ENCODE assay signal across 19 cellular contexts in genomic region chr3:106745344-106746168, GRCh38.
A peak's percentile ranks its signal among the peaks of the same experiment; 100 is the strongest.
DNase-seq lines count a peak whose midpoint lies in the region; ATAC-seq, FAIRE-seq and TF ChIP-seq lines count a peak whose summit lies in the region.
"Had no signal": no experiment of that assay in that cellular context is flagged by ENCODE, and none has a peak within 500 bp of the region (broad histone marks: within the 10 kb centered on the region; RNA-seq: fewer than 3 reads in every experiment).

No MANE protein-coding gene starts in this region.

- no peak for DNase-seq in Calu3
- peak; percentile 10 for DNase-seq in OCI-M1 (lab: John Stamatoyannopoulos, UW)
- no peak for DNase-seq in H1 (ENCODE audit: low read depth in 1 of 2, low spot score in 2 of 2)
- no peak for DNase-seq in NCI-H345 (lab: John Stamatoyannopoulos, UW)
- DNase-seq in retina = no peak
- no peak for DNase-seq in ACHN
- DNase-seq: activated CD4-positive, alpha-beta T cell treated with anti-CD3 and anti-CD28 coated beads, Interleukin-2, amount 50 U/mL, for 1 hour; aorta; foreskin melanocyte; kidney; NCI-H510A; psoas muscle; stimulated activated CD4-positive, alpha-beta T cell treated with anti-CD3 and anti-CD28 coated beads, Interleukin-2, amount 100 ng/mL, for 48 hours; T-helper 17 cell; upper lobe of right lung had no signal

- no peak overlapping the region for H4K8ac ChIP-seq in H1 (ENCODE audit: extremely low read depth, insufficient read depth, low read length)

- no peaks in the 10 kb centered on the region for H3K36me3 ChIP-seq in H1 (ENCODE audit: control insufficient read depth in 2 of 4, insufficient read depth in 4 of 4, low read length in 3 of 4)
- H3K36me3 ChIP-seq in mesodermal cell (ENCODE audit: control insufficient read depth, insufficient read depth, low read length) = no peaks in the 10 kb centered on the region
- H3K36me3 ChIP-seq: upper lobe of right lung had no signal

- CTCF ChIA-PET in Calu3 (lab: Charles Lee) (interaction anchor here (0.5 to 1.1 kb wide), 2 partner anchors 19 to 97 kb away, joined by 3 to 5 read pairs; no protein-coding TSS in a partner anchor), H1 (lab: Charles Lee; ENCODE audit: partially characterized antibody) (no interaction called here)

- intact Hi-C loops in Calu3 (cut with micrococcal nuclease; ENCODE audit: unreplicated experiment) = no loop called here

- H3K18ac ChIP-seq in H1 (ENCODE audit: extremely low read depth, low read length) = no peak overlapping the region

- H3K4me2 ChIP-seq in H1 (ENCODE audit: insufficient read depth in 1 of 2, low read depth in 2 of 2, low read length in 2 of 2) = no peak overlapping the region

- POLR2A ChIA-PET in H1 (lab: Charles Lee; ENCODE audit: partially characterized antibody) = no interaction called here

- no peaks in the 10 kb centered on the region for H3K23me2 ChIP-seq in H1 (ENCODE audit: low read depth, low read length)

- TF ChIP-seq CTCF in Calu3 (IDR thresholded peaks at IDR 0.05; ENCODE audit: unreplicated experiment) (no peak), H1 (IDR thresholded peaks at IDR 0.05; ENCODE audit: control extremely low read depth in 1 of 3, insufficient read depth in 1 of 3, low read depth in 1 of 3, low read length in 3 of 3) (no peak)

- H4K20me1 ChIP-seq in H1 (replicated peaks in 1 of 2; ENCODE audit: control insufficient read depth in 1 of 2, insufficient read depth in 2 of 2, low read length in 2 of 2) = no peaks in the 10 kb centered on the region

- H3K23ac ChIP-seq in H1 (ENCODE audit: insufficient read length) = no peak overlapping the region

- TF ChIP-seq EP300 in H1 (IDR thresholded peaks at IDR 0.05; ENCODE audit: borderline replicate concordance in 1 of 2, low read depth in 2 of 2, low read length in 2 of 2) = no peak

- H3K36me3 Mint-ChIP-seq in Calu3 (ENCODE audit: insufficient read depth, unreplicated experiment) = no peaks in the 10 kb centered on the region

- H3K4me3 Mint-ChIP-seq in Calu3 (ENCODE audit: low read depth, unreplicated experiment) = no peak overlapping the region
- H3K4me3 Mint-ChIP-seq: activated T-helper 17 cell treated with anti-CD3 and anti-CD28 coated beads, Interleukin-2, amount 50 U/mL, for 72 hours; T-helper 17 cell had no signal

- no peak overlapping the region for H3K14ac ChIP-seq in H1 (ENCODE audit: insufficient read length)

- H3K27ac ChIP-seq in H1 (ENCODE audit: low read depth, low read length) = no peak overlapping the region
- H3K27ac ChIP-seq in mesodermal cell (ENCODE audit: low read depth, low read length, severe bottlenecking) = peak overlapping the region; percentile 12
- H3K27ac ChIP-seq: psoas muscle, upper lobe of right lung had no signal

- H3K27me3 Mint-ChIP-seq in Calu3 (ENCODE audit: unreplicated experiment) = no peaks in the 10 kb centered on the region

- no peak overlapping the region for H2AK5ac ChIP-seq in H1 (ENCODE audit: low read depth, low read length)

- no peaks in the 10 kb centered on the region for H3K79me1 ChIP-seq in H1 (ENCODE audit: low read depth, low read length)

- FAIRE-seq in H1 (lab: Jason Lieb, UNC) = peak; percentile 32

- H2BK5ac ChIP-seq in H1 (ENCODE audit: low read depth, low read length) = no peak overlapping the region

- no peak for TF ChIP-seq POLR2A in H1 (IDR thresholded peaks at IDR 0.05; ENCODE audit: control extremely low read depth in 1 of 2, low read depth in 2 of 2, low read length in 2 of 2)

- H2AFZ ChIP-seq in H1 (ENCODE audit: low read length) = no peak overlapping the region

- no peak overlapping the region for H3K9ac ChIP-seq in H1 (replicated peaks in 1 of 4; ENCODE audit: extremely low read depth in 1 of 4, low read depth in 3 of 4, low read length in 3 of 4)

- H3K56ac ChIP-seq in H1 (replicated peaks; ENCODE audit: insufficient read length, low read depth, low read length) = no peak overlapping the region

- no peak overlapping the region for H4K91ac ChIP-seq in H1 (replicated peaks; ENCODE audit: insufficient read length, low read length)

- H3K4me1 ChIP-seq in H1 (replicated peaks in 1 of 4; ENCODE audit: control insufficient read depth in 3 of 4, insufficient read depth in 4 of 4, low read length in 3 of 4) (peaks cover 0 to 2% (median under 1%) of the 10 kb centered on the region in 4 experiments; a peak in 2 of 7 replicates), mesodermal cell (ENCODE audit: control insufficient read depth, insufficient read depth, low read length, poor library complexity, severe bottlenecking) (no peaks in the 10 kb centered on the region)
- H3K4me1 ChIP-seq: psoas muscle, upper lobe of right lung had no signal

- peaks cover 6% of the 10 kb centered on the region for H3K9me3 Mint-ChIP-seq in Calu3 (ENCODE audit: low read depth, unreplicated experiment)
- H3K9me3 Mint-ChIP-seq: activated T-helper 17 cell treated with anti-CD3 and anti-CD28 coated beads, Interleukin-2, amount 50 U/mL, for 72 hours had no signal

- no peak overlapping the region for H2BK20ac ChIP-seq in H1 (ENCODE audit: low read length)

- no peaks in the 10 kb centered on the region for H3K27me3 ChIP-seq in H1 (replicated peaks in 1 of 4; ENCODE audit: control insufficient read depth in 3 of 4, extremely low read depth in 1 of 4, insufficient read depth in 3 of 4, low read length in 3 of 4)
- H3K27me3 ChIP-seq: upper lobe of right lung had no signal

- no peak overlapping the region for H2BK120ac ChIP-seq in H1 (replicated peaks; ENCODE audit: low read depth, low read length)

- H2BK12ac ChIP-seq in H1 (ENCODE audit: low read depth, low read length) = no peak overlapping the region

- no peak overlapping the region for H2BK15ac ChIP-seq in H1 (ENCODE audit: low read length)

- in situ Hi-C loops in ACHN (cut with HindIII; ENCODE audit: low pct_ligation_motif_present, low pct_unique_long_range_greater_than_20kb, low sequenced_read_pairs) = no loop called here

- peak overlapping the region; percentile 75 for H3K27ac Mint-ChIP-seq in Calu3 (ENCODE audit: unreplicated experiment)
- H3K27ac Mint-ChIP-seq: activated T-helper 17 cell treated with anti-CD3 and anti-CD28 coated beads, Interleukin-2, amount 50 U/mL, for 72 hours; T-helper 17 cell had no signal

- H3K4me1 Mint-ChIP-seq in Calu3 (ENCODE audit: low read depth, unreplicated experiment) = peaks cover 16% of the 10 kb centered on the region
- H3K4me1 Mint-ChIP-seq: activated T-helper 17 cell treated with anti-CD3 and anti-CD28 coated beads, Interleukin-2, amount 50 U/mL, for 72 hours; T-helper 17 cell had no signal

- ATAC-seq in GM21381 (IDR thresholded peaks at IDR 0.05; ENCODE audit: unreplicated experiment) = no peak
- ATAC-seq: activated T-helper 17 cell treated with anti-CD3 and anti-CD28 coated beads, Interleukin-2, amount 50 U/mL, for 72 hours; Panc1; psoas muscle; T-helper 17 cell; upper lobe of right lung had no signal

- H3K4me3 ChIP-seq in H1 (ENCODE audit: extremely low read depth in 1 of 4, insufficient read depth in 2 of 4, low read depth in 3 of 4, low read length in 4 of 4) (no peak overlapping the region), mesodermal cell (ENCODE audit: extremely low read depth, insufficient read depth, low read length, poor library complexity, severe bottlenecking) (no peak overlapping the region)
- H3K4me3 ChIP-seq: psoas muscle, upper lobe of right lung had no signal

- no peaks in the 10 kb centered on the region for H3K79me2 ChIP-seq in H1 (ENCODE audit: control insufficient read depth in 1 of 2, insufficient read depth in 2 of 2, low read length in 2 of 2)

- no TSS peak for BruUV-seq in Calu3 (replicated peaks; lab: Mats Ljungman, UMichigan)

- H3K9me3 ChIP-seq in H1 (ENCODE audit: insufficient read depth in 2 of 2, low read depth in 1 of 2, low read length in 1 of 2) = no peaks in the 10 kb centered on the region
- H3K9me3 ChIP-seq in mesodermal cell (ENCODE audit: control insufficient read depth, low read length) = no peaks in the 10 kb centered on the region
- H3K9me3 ChIP-seq: psoas muscle, upper lobe of right lung had no signal

- H3K4ac ChIP-seq in H1 (replicated peaks; ENCODE audit: insufficient read length, low read depth, low read length) = no peak overlapping the region

- 95 to 100% methylated on average over 2 to 7 of the region's 7 CpGs for WGBS in H1 (ENCODE audit: extremely low coverage in 1 of 2, insufficient coverage in 1 of 2, insufficient read length in 1 of 2, insufficient replicate concordance in 2 of 2, low coverage in 1 of 2, low lambda C conversion rate in 2 of 2, missing lambda C conversion rate in 1 of 2), 2 experiments
- WGBS in mesodermal cell (ENCODE audit: insufficient coverage in 2 of 2), 2 experiments = 97 to 100% methylated on average over 2 to 4 of the region's 7 CpGs

- H4K5ac ChIP-seq in H1 (ENCODE audit: insufficient read length, low read depth, low read length) = no peak overlapping the region

- TF ChIP-seq RAD21 in H1 (IDR thresholded peaks at IDR 0.05 in 1 of 2, conservative IDR thresholded peaks at IDR 0.05 in 1 of 2; ENCODE audit: low read depth in 2 of 2, low read length in 2 of 2) = no peak

TF ChIP-seq in H1, 55 proteins besides CTCF, POLR2A, EP300 and RAD21:
- no peak for TF ChIP-seq POLR2AphosphoS5 (IDR thresholded peaks at IDR 0.05; ENCODE audit: low read depth, low read length)
- TF ChIP-seq TAF7 (optimal IDR thresholded peaks at IDR 0.05; ENCODE audit: borderline replicate concordance, low read depth, low read length) = no peak
- no peak for TF ChIP-seq SAP30 (IDR thresholded peaks at IDR 0.05; ENCODE audit: insufficient read depth, insufficient replicate concordance, low read length)
- TF ChIP-seq TEAD4 (IDR thresholded peaks at IDR 0.05; ENCODE audit: low read depth, low read length) = no peak
